ENCODE assay signal across 18 cellular contexts in the genomic region with DNA sequence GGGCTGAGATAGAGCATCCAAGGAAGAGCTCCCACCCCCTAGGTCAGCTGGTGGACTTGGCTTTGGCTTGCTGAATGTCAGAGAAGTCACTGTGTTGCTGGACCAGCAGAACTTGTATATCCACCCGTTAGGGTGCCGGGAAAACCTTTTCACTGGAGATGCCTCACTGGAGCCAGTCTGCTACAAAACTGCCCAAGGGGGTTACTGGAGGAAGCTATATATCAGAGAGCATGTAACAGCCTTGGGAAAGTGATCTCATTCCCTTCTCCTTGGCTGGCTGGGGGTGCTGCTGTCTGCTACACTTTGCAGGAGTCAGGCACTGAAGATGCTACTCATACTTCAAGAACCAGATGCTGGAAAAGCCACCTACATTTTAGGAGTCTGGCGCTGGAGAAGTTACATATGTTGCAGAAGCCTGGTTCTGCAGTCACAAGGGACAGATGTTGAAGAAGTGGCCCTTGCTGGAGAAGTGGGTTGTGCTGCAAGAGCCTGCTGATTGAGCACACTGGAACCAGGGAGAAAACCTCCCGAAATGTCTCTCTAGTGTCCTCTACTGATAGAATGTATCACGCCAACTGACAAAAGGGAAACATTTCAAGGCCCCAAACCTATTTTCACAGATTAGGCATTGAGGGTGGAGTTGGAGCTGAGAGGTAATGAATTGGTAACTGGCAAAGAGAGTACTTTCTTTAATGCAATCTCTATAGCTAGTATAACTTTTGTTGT.
DNase-seq lines count a peak whose midpoint lies in the region; ATAC-seq lines count a peak whose summit lies in the region.
"Had no signal": no experiment of that assay in that cellular context is flagged by ENCODE, and none has a peak within 500 bp of the region (broad histone marks: within the 10 kb centered on the region; RNA-seq: fewer than 3 reads in every experiment).

No MANE protein-coding gene starts in this region.

- no peak overlapping the region for H4K91ac ChIP-seq in mesenchymal stem cell (ENCODE audit: low read length)

- no peaks in the 10 kb centered on the region for H3K4me1 ChIP-seq in mesenchymal stem cell (ENCODE audit: control insufficient read depth, insufficient read depth, low read depth, low read length)
- H3K4me1 ChIP-seq: parathyroid adenoma, sigmoid colon had no signal

- WGBS in mesenchymal stem cell, result 69% methylated on average over 4 of the region's 5 CpGs

- DNase-seq in ELF-1 (ENCODE audit: low read depth, low spot score), result peak; percentile 33
- DNase-seq in MG63, result peak; percentile 41
- DNase-seq in amniotic epithelial cell (ENCODE audit: low read depth), result peak; percentile 31
- DNase-seq in mesenchymal stem cell, result peak; percentile 59
- DNase-seq in NCI-H1694 (lab: John Stamatoyannopoulos, UW), result no peak
- DNase-seq in NCI-H1105 treated with DMSO at 0.1 percent for 48 hours (lab: John Stamatoyannopoulos, UW), result no peak
- DNase-seq: activated CD8-positive, alpha-beta T cell treated with anti-CD3 and anti-CD28 coated beads for 36 hours; activated T-cell treated with anti-CD3 and anti-CD28 coated beads, Interleukin-2, amount 50 U/mL, for 72 hours; brain microvascular endothelial cell; glutamatergic neuron; Karpas-422; naive thymus-derived CD4-positive, alpha-beta T cell; NCI-H510A; PC-9; sigmoid colon; stimulated activated CD4-positive, alpha-beta T cell treated with anti-CD3 and anti-CD28 coated beads, Interleukin-2, amount 100 ng/mL, for 24 hours had no signal

- no peak overlapping the region for H2BK12ac ChIP-seq in mesenchymal stem cell (ENCODE audit: low read length in 2 of 2)

- H3K18ac ChIP-seq in mesenchymal stem cell (ENCODE audit: low read depth in 1 of 2, low read length in 2 of 2), result no peak overlapping the region

- no peak overlapping the region for H2BK120ac ChIP-seq in mesenchymal stem cell (ENCODE audit: low read depth, low read length)

- no peak overlapping the region for H2AK5ac ChIP-seq in mesenchymal stem cell (ENCODE audit: low read length, severe bottlenecking)

- no peak for ATAC-seq in GM21515 (IDR thresholded peaks at IDR 0.05; ENCODE audit: unreplicated experiment)
- ATAC-seq: activated CD8-positive, alpha-beta T cell treated with anti-CD3 and anti-CD28 coated beads for 36 hours; activated T-cell treated with anti-CD3 and anti-CD28 coated beads, Interleukin-2, amount 50 U/mL, for 72 hours; naive thymus-derived CD4-positive, alpha-beta T cell had no signal

- H3K27me3 ChIP-seq in MG63 (no peaks in the 10 kb centered on the region), mesenchymal stem cell (ENCODE audit: control insufficient read depth in 1 of 2, insufficient read depth in 1 of 2, low read length in 2 of 2) (no peaks in the 10 kb centered on the region)
- H3K27me3 ChIP-seq: brain microvascular endothelial cell, sigmoid colon had no signal

- H3K4me3 ChIP-seq in MG63, result no peak overlapping the region
- peak overlapping the region in 1 of 2 experiments; percentile 6 for H3K4me3 ChIP-seq in mesenchymal stem cell (ENCODE audit: insufficient read depth in 1 of 2, low read depth in 1 of 2, low read length in 2 of 2)
- H3K4me3 ChIP-seq: PC-9, sigmoid colon had no signal

- no peaks in the 10 kb centered on the region for H3K79me1 ChIP-seq in mesenchymal stem cell (replicated peaks; ENCODE audit: low read length, poor library complexity, severe bottlenecking)

- peak overlapping the region in 1 of 2 experiments; percentile 39 for H3K4ac ChIP-seq in mesenchymal stem cell (ENCODE audit: low read depth in 1 of 2, low read length in 2 of 2)

- no peak overlapping the region for H3K23ac ChIP-seq in mesenchymal stem cell (ENCODE audit: low read length in 2 of 2)

- no peak overlapping the region for H2BK15ac ChIP-seq in mesenchymal stem cell (ENCODE audit: low read depth, poor library complexity, severe bottlenecking)

- no peak overlapping the region for H4K8ac ChIP-seq in mesenchymal stem cell (ENCODE audit: low read length)

- H3K36me3 ChIP-seq in MG63, result no peaks in the 10 kb centered on the region
- H3K36me3 ChIP-seq in mesenchymal stem cell (ENCODE audit: control insufficient read depth in 1 of 2, insufficient read depth in 2 of 2, low read depth in 1 of 2, low read length in 2 of 2), result no peaks in the 10 kb centered on the region
- H3K36me3 ChIP-seq: brain microvascular endothelial cell, sigmoid colon had no signal

- H3K27ac ChIP-seq in mesenchymal stem cell (ENCODE audit: low read length, poor library complexity, severe bottlenecking), result no peak overlapping the region
- H3K27ac ChIP-seq: brain microvascular endothelial cell, parathyroid adenoma, PC-9, sigmoid colon had no signal

- H2AFZ ChIP-seq in mesenchymal stem cell (ENCODE audit: low read depth, low read length), result no peak overlapping the region
- H2AFZ ChIP-seq: parathyroid adenoma, PC-9 had no signal

- H3K4me2 ChIP-seq in mesenchymal stem cell (ENCODE audit: low read length, poor library complexity, severe bottlenecking), result no peak overlapping the region
- H3K4me2 ChIP-seq: PC-9 had no signal

- no peak overlapping the region for H3K9ac ChIP-seq in mesenchymal stem cell (ENCODE audit: low read length)
- H3K9ac ChIP-seq: parathyroid adenoma had no signal

- H3K9me3 ChIP-seq in MG63 (no peaks in the 10 kb centered on the region), mesenchymal stem cell (ENCODE audit: control insufficient read depth, low read length) (no peaks in the 10 kb centered on the region)
- H3K9me3 ChIP-seq: sigmoid colon had no signal

- H2BK5ac ChIP-seq in mesenchymal stem cell (ENCODE audit: low read depth, low read length, poor library complexity, severe bottlenecking), result no peak overlapping the region

- no peak overlapping the region for H3K14ac ChIP-seq in mesenchymal stem cell (ENCODE audit: low read length in 2 of 2)

Comparison
In these comparisons a context has a peak if more than half of its experiments do, and no peak if none do; other contexts are left out.
1. DNase-seq: peak in ELF-1 (single experiment), MG63 (single experiment), amniotic epithelial cell (single experiment) and mesenchymal stem cell (single experiment); none in NCI-H1694 (single experiment) and NCI-H1105 treated with DMSO at 0.1 percent for 48 hours (single experiment).